ENCODE assay signal across 11 cellular contexts in the genomic region with DNA sequence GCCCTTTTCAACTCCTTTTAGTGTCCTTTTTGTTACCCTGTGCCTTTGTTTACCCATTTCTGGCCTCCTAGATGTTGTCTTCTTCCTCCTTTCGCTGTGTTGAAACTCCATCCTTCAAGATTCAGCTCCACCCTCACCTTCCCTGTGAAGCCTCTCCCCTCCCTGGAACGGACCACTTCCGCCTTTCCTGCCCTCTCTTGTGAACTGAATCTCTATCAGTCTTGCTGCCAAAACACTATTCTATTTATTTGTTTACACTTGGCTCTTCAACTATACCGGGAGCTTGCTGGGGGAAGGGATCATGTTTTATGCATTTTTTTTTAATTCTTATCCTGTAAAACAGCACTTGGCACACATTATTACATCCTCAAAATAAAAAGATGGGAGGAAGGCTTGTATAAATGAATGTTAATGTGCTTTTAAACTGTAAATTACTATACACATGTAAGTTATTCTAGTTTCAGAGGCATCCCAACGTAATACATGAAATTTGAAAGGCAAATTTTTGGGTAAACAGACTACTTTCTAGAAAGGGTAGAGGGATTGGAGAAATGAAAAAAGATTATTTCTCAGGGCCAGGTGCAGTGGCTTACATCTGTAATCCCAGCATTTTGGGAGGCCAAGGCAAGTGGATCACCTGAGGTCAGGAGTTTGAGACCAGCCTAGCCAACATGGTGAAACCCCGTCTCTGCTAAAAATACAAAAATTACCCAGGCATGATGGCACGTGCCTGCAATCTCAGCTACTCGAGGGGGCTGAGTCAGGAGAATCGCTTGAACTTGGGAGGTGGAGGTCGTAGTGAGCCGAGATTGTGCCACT.
DNase-seq lines count a peak whose midpoint lies in the region; ATAC-seq and TF ChIP-seq lines count a peak whose summit lies in the region.
"Had no signal": no experiment of that assay in that cellular context is flagged by ENCODE, and none has a peak within 500 bp of the region (broad histone marks: within the 10 kb centered on the region; RNA-seq: fewer than 3 reads in every experiment).

No MANE protein-coding gene starts in this region.

- H3K4me1 ChIP-seq in naive thymus-derived CD4-positive, alpha-beta T cell (ENCODE audit: control insufficient read depth in 2 of 2, insufficient read depth in 2 of 2, low read length in 2 of 2), result no peaks in the 10 kb centered on the region
- H3K4me1 ChIP-seq: right lobe of liver had no signal

- peak; percentile 23 for DNase-seq in HT-29 (ENCODE audit: low spot score)
- DNase-seq in naive B cell, result no peak
- DNase-seq in activated CD4-positive, alpha-beta T cell treated with anti-CD3 and anti-CD28 coated beads, Interleukin-2, amount 10 ng/mL, durations not matched to agents 24 days and 14 days, result no peak
- no peak for DNase-seq in erythroblast (lab: John Stamatoyannopoulos, UW)
- DNase-seq in naive thymus-derived CD4-positive, alpha-beta T cell, result no peak
- no peak for DNase-seq in activated CD8-positive, alpha-beta memory T cell treated with anti-CD3 and anti-CD28 coated beads for 24 hours
- DNase-seq: left lung, right lobe of liver had no signal

- peaks cover 8 to 24% of the 10 kb centered on the region in 2 donors for H3K36me3 Mint-ChIP-seq in naive B cell
- no peaks in the 10 kb centered on the region for H3K36me3 Mint-ChIP-seq in activated CD4-positive, alpha-beta T cell treated with anti-CD3 and anti-CD28 coated beads, Interleukin-2, amount 10 ng/mL, durations not matched to agents 24 days and 14 days (ENCODE audit: low read depth)
- no peaks in the 10 kb centered on the region for H3K36me3 Mint-ChIP-seq in naive thymus-derived CD4-positive, alpha-beta T cell

- POLR2A ChIA-PET in naive thymus-derived CD4-positive, alpha-beta T cell (lab: Charles Lee), result no interaction called here

- H3K27ac Mint-ChIP-seq in naive B cell, result peak overlapping the region; percentile 80 to 98 (median 96)
- H3K27ac Mint-ChIP-seq in activated CD4-positive, alpha-beta T cell treated with anti-CD3 and anti-CD28 coated beads, Interleukin-2, amount 10 ng/mL, durations not matched to agents 24 days and 14 days, result no peak overlapping the region
- H3K27ac Mint-ChIP-seq in naive thymus-derived CD4-positive, alpha-beta T cell, result no peak overlapping the region

- H3K9me3 Mint-ChIP-seq in naive B cell, result no peaks in the 10 kb centered on the region
- H3K9me3 Mint-ChIP-seq in activated CD4-positive, alpha-beta T cell treated with anti-CD3 and anti-CD28 coated beads, Interleukin-2, amount 10 ng/mL, durations not matched to agents 24 days and 14 days, result no peaks in the 10 kb centered on the region
- peaks cover 0 to 2% (median 0%) of the 10 kb centered on the region in 11 donors for H3K9me3 Mint-ChIP-seq in naive thymus-derived CD4-positive, alpha-beta T cell

- no peak for TF ChIP-seq POLR2A in erythroblast (IDR thresholded peaks at IDR 0.05; ENCODE audit: low read length)

- ATAC-seq in GM18867 (IDR thresholded peaks at IDR 0.05; ENCODE audit: unreplicated experiment) (peak; percentile 51), HG02571 (IDR thresholded peaks at IDR 0.05; ENCODE audit: unreplicated experiment) (peak; percentile 35), naive B cell (ENCODE audit: low read depth in 2 of 2) (no peak)
- ATAC-seq in naive thymus-derived CD4-positive, alpha-beta T cell, result no peak
- ATAC-seq: left lung had no signal

- H3K27me3 Mint-ChIP-seq in naive B cell, result no peaks in the 10 kb centered on the region
- H3K27me3 Mint-ChIP-seq in activated CD4-positive, alpha-beta T cell treated with anti-CD3 and anti-CD28 coated beads, Interleukin-2, amount 10 ng/mL, durations not matched to agents 24 days and 14 days, result peaks cover 7% of the 10 kb centered on the region
- peaks cover 0 to 12% (median 5%) of the 10 kb centered on the region in 5 donors for H3K27me3 Mint-ChIP-seq in naive thymus-derived CD4-positive, alpha-beta T cell

- no peaks in the 10 kb centered on the region for H3K36me3 ChIP-seq in naive thymus-derived CD4-positive, alpha-beta T cell (ENCODE audit: control insufficient read depth in 2 of 3, insufficient read depth in 3 of 3, low read length in 3 of 3)
- H3K36me3 ChIP-seq: left lung, SJSA1 had no signal

- no peak overlapping the region for H3K4me3 ChIP-seq in naive thymus-derived CD4-positive, alpha-beta T cell (ENCODE audit: low read length)
- H3K4me3 ChIP-seq: left lung, right lobe of liver, SJSA1 had no signal

- no peaks in the 10 kb centered on the region for H3K9me3 ChIP-seq in naive thymus-derived CD4-positive, alpha-beta T cell (ENCODE audit: control insufficient read depth in 2 of 3, low read length in 3 of 3)
- H3K9me3 ChIP-seq: left lung, right lobe of liver, SJSA1 had no signal

- H3K27ac ChIP-seq in naive thymus-derived CD4-positive, alpha-beta T cell (ENCODE audit: low read depth, low read length), result no peak overlapping the region
- H3K27ac ChIP-seq: left lung, right lobe of liver, SJSA1 had no signal

- CTCF ChIA-PET in naive thymus-derived CD4-positive, alpha-beta T cell (lab: Charles Lee), result no interaction called here

- peaks cover 47 to 73% (median 58%) of the 10 kb centered on the region in 3 donors for H3K4me1 Mint-ChIP-seq in naive B cell
- no peaks in the 10 kb centered on the region for H3K4me1 Mint-ChIP-seq in activated CD4-positive, alpha-beta T cell treated with anti-CD3 and anti-CD28 coated beads, Interleukin-2, amount 10 ng/mL, durations not matched to agents 24 days and 14 days
- H3K4me1 Mint-ChIP-seq in naive thymus-derived CD4-positive, alpha-beta T cell, result no peaks in the 10 kb centered on the region

- H3K4me3 Mint-ChIP-seq in naive B cell, result peak overlapping the region; percentile 24 to 89 (median 73)
- no peak overlapping the region for H3K4me3 Mint-ChIP-seq in activated CD4-positive, alpha-beta T cell treated with anti-CD3 and anti-CD28 coated beads, Interleukin-2, amount 10 ng/mL, durations not matched to agents 24 days and 14 days
- H3K4me3 Mint-ChIP-seq in naive thymus-derived CD4-positive, alpha-beta T cell, result no peak overlapping the region

- no peaks in the 10 kb centered on the region for H3K27me3 ChIP-seq in naive thymus-derived CD4-positive, alpha-beta T cell (ENCODE audit: control insufficient read depth in 2 of 2, insufficient read depth in 2 of 2, low read length in 2 of 2)
- H3K27me3 ChIP-seq: left lung, right lobe of liver, SJSA1 had no signal

- intact Hi-C loops in activated CD4-positive, alpha-beta T cell treated with anti-CD3 and anti-CD28 coated beads, Interleukin-2, amount 10 ng/mL, durations not matched to agents 24 days and 14 days (cut with micrococcal nuclease), result no loop called here
- intact Hi-C loops in naive thymus-derived CD4-positive, alpha-beta T cell (cut with micrococcal nuclease), result no loop called here

Comparison
In these comparisons a context has a peak if more than half of its experiments do, and no peak if none do; other contexts are left out.
1. ATAC-seq: peak in GM18867 (single experiment) and HG02571 (single experiment); none in naive B cell (0 of 2) and naive thymus-derived CD4-positive, alpha-beta T cell (single experiment).
2. H3K27ac Mint-ChIP-seq: peak in naive B cell (6 of 6); none in activated CD4-positive, alpha-beta T cell treated with anti-CD3 and anti-CD28 coated beads, Interleukin-2, amount 10 ng/mL, durations not matched to agents 24 days and 14 days (single experiment) and naive thymus-derived CD4-positive, alpha-beta T cell (0 of 9).
3. H3K4me3 Mint-ChIP-seq: peak in naive B cell (8 of 8); none in activated CD4-positive, alpha-beta T cell treated with anti-CD3 and anti-CD28 coated beads, Interleukin-2, amount 10 ng/mL, durations not matched to agents 24 days and 14 days (single experiment) and naive thymus-derived CD4-positive, alpha-beta T cell (0 of 10).